In genomic region chr12:83664650-83665049, GRCh38 we compare ENCODE assay signal across 18 cellular contexts.
DNase-seq lines count a peak whose midpoint lies in the region; ATAC-seq and TF ChIP-seq lines count a peak whose summit lies in the region.
"Had no signal": no experiment of that assay in that cellular context is flagged by ENCODE, and none has a peak within 500 bp of the region (broad histone marks: within the 10 kb centered on the region; RNA-seq: fewer than 3 reads in every experiment).

No MANE protein-coding gene starts in this region.

- peaks cover 4% of the 10 kb centered on the region for H3K9me3 Mint-ChIP-seq in glutamatergic neuron (ENCODE audit: unreplicated experiment)
- H3K9me3 Mint-ChIP-seq: activated T-helper 2 cell treated with anti-CD3 and anti-CD28 coated beads, Interferon-gamma antibody, Interleukin-2, Interleukin-4, amounts not matched to agents 10 μg/mL and 5 μg/mL and 100 μg/mL, durations not matched to agents 14 hours and 24 hours and 36 hours; T-helper 2 cell treated with Interferon-gamma antibody and Interleukin-4, amounts not matched to agents 5 μg/mL and 100 μg/mL, for 36 hours had no signal

- H3K4me3 Mint-ChIP-seq in glutamatergic neuron (ENCODE audit: unreplicated experiment) = no peak overlapping the region
- H3K4me3 Mint-ChIP-seq: T-helper 2 cell treated with Interferon-gamma antibody and Interleukin-4, amounts not matched to agents 5 μg/mL and 100 μg/mL, for 36 hours had no signal

- no peak for ATAC-seq in body of pancreas
- ATAC-seq: activated CD4-positive, CD25-positive, alpha-beta regulatory T cell treated with anti-CD3 and anti-CD28 coated beads, Interleukin-2, amount 50 U/mL, for 24 hours; left lobe of liver; mucosa of descending colon had no signal

- no peaks in the 10 kb centered on the region for H3K27me3 ChIP-seq in body of pancreas
- H3K27me3 ChIP-seq: adrenal gland, neutrophil, suprapubic skin had no signal

- no peaks in the 10 kb centered on the region for H3K36me3 Mint-ChIP-seq in glutamatergic neuron (ENCODE audit: unreplicated experiment)

- H3K4me1 Mint-ChIP-seq in glutamatergic neuron (ENCODE audit: low read depth, unreplicated experiment) = peaks cover 43% of the 10 kb centered on the region

- intact Hi-C loops in body of pancreas (cut with DNase I) = no loop called here

- no peak overlapping the region for H3K4me3 ChIP-seq in body of pancreas
- H3K4me3 ChIP-seq: adrenal gland, mucosa of descending colon, suprapubic skin had no signal

- peaks cover 4% of the 10 kb centered on the region for H3K4me1 ChIP-seq in body of pancreas
- H3K4me1 ChIP-seq: adrenal gland, Caco-2, suprapubic skin had no signal

- no peak for TF ChIP-seq POLR2A in body of pancreas (IDR thresholded peaks at IDR 0.05)

- DNase-seq in DMS153 treated with DMSO at 0.1 percent for 48 hours (lab: John Stamatoyannopoulos, UW; ENCODE audit: unreplicated experiment) (peak; percentile 52), NCI-H146 (lab: John Stamatoyannopoulos, UW) (peak; percentile 49), NCI-H510A (lab: John Stamatoyannopoulos, UW) (peak; percentile 13), glutamatergic neuron (peak; percentile 50), NCI-H2107 treated with DMSO at 0.1 percent for 48 hours (lab: John Stamatoyannopoulos, UW; ENCODE audit: unreplicated experiment) (no peak), body of pancreas (no peak), pons (ENCODE audit: low spot score) (no peak)
- no peak for DNase-seq in activated CD4-positive, alpha-beta T cell treated with anti-CD3 and anti-CD28 coated beads for 4 hours
- DNase-seq: adrenal gland, Caco-2, mucosa of descending colon, SIG-M5 had no signal

- peak overlapping the region; percentile 82 for H3K27ac Mint-ChIP-seq in glutamatergic neuron (ENCODE audit: unreplicated experiment)
- H3K27ac Mint-ChIP-seq: activated T-helper 2 cell treated with anti-CD3 and anti-CD28 coated beads, Interferon-gamma antibody, Interleukin-2, Interleukin-4, amounts not matched to agents 10 μg/mL and 5 μg/mL and 100 μg/mL, durations not matched to agents 14 hours and 24 hours and 36 hours; T-helper 2 cell treated with Interferon-gamma antibody and Interleukin-4, amounts not matched to agents 5 μg/mL and 100 μg/mL, for 36 hours had no signal

- no peak for TF ChIP-seq CTCF in glutamatergic neuron (IDR thresholded peaks at IDR 0.05; ENCODE audit: partially characterized antibody, unreplicated experiment)
- no peak for TF ChIP-seq CTCF in body of pancreas (IDR thresholded peaks at IDR 0.05)

- H3K9me3 ChIP-seq in body of pancreas = no peaks in the 10 kb centered on the region
- H3K9me3 ChIP-seq: adrenal gland, Caco-2, mucosa of descending colon, neutrophil, suprapubic skin had no signal

- no peak overlapping the region for H3K27ac ChIP-seq in body of pancreas
- H3K27ac ChIP-seq: adrenal gland, neutrophil, suprapubic skin had no signal

- H3K36me3 ChIP-seq in body of pancreas (replicated peaks in 1 of 2; ENCODE audit: insufficient read depth in 1 of 2, low read depth in 2 of 2) = no peaks in the 10 kb centered on the region
- H3K36me3 ChIP-seq: adrenal gland, neutrophil, suprapubic skin had no signal

- H3K27me3 Mint-ChIP-seq in glutamatergic neuron (ENCODE audit: unreplicated experiment) = peaks cover 3% of the 10 kb centered on the region

Comparison
In these comparisons a context has a peak if more than half of its experiments do, and no peak if none do; other contexts are left out.
1. DNase-seq: peak in DMS153 treated with DMSO at 0.1 percent for 48 hours (single experiment), NCI-H146 (single experiment), NCI-H510A (single experiment) and glutamatergic neuron (single experiment); none in NCI-H2107 treated with DMSO at 0.1 percent for 48 hours (single experiment), body of pancreas (0 of 4), activated CD4-positive, alpha-beta T cell treated with anti-CD3 and anti-CD28 coated beads for 4 hours (0 of 2) and pons (single experiment).